1 cellular context compared by ENCODE assay signal in the genomic region with DNA sequence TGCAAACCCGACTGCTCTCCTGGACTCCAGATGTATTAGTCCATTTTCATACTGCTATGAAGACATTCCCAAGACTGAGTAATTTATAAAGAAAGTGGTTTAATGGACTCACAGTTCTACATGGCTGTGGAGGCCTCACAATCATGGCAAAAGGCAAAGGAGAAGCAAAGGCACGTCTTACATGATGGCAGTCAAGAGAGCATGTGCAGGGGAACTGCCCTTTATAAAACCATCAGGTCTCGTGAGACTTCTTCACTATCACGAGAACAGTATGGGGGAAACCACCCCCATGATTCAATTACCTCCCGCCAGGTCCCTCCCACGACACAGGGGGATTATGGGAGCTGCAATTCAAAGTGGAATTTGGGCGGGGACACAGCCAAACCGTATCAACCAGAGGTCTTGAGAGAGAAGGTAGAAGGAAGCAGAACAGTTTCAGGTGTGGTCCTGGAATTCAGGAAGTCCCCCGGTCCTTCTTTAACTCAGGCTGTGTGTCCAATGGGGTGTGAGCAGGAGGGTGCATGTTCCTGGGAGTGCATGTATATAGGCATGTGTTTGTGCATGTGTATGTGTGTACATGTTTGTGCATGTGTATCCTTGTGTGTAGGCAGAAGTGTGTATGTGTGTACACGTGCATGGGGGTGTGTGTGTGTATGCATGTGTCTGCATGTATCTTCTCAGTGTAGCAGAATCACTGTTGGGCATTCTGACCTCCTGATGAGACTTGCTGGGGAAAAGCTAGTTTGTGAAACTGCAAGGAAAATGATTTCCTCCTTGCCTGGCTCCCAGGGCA.
TF ChIP-seq lines count a peak whose summit lies in the region.

No MANE protein-coding gene starts in this region.

TF ChIP-seq in IMR-90, 13 proteins besides CTCF, POLR2A, EP300 and RAD21:
- TF ChIP-seq CEBPB (IDR thresholded peaks at IDR 0.05; ENCODE audit: low read depth, low read length), result no peak
- no peak for TF ChIP-seq MAFK (IDR thresholded peaks at IDR 0.05; ENCODE audit: low read depth, low read length)
- no peak for TF ChIP-seq RFX5 (IDR thresholded peaks at IDR 0.05; ENCODE audit: low read depth, low read length)
- no peak for TF ChIP-seq NFE2L2 (IDR thresholded peaks at IDR 0.05; ENCODE audit: low read depth, low read length)
- TF ChIP-seq SMC3 (IDR thresholded peaks at IDR 0.05; ENCODE audit: low read depth, low read length), result no peak
- TF ChIP-seq BHLHE40 (IDR thresholded peaks at IDR 0.05; ENCODE audit: low read depth, low read length), result no peak
- TF ChIP-seq RCOR1 (IDR thresholded peaks at IDR 0.05; ENCODE audit: insufficient replicate concordance, low read length), result no peak
- TF ChIP-seq, protein P1, sequence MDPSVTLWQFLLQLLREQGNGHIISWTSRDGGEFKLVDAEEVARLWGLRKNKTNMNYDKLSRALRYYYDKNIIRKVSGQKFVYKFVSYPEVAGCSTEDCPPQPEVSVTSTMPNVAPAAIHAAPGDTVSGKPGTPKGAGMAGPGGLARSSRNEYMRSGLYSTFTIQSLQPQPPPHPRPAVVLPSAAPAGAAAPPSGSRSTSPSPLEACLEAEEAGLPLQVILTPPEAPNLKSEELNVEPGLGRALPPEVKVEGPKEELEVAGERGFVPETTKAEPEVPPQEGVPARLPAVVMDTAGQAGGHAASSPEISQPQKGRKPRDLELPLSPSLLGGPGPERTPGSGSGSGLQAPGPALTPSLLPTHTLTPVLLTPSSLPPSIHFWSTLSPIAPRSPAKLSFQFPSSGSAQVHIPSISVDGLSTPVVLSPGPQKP (IDR thresholded peaks at IDR 0.05; ENCODE audit: borderline replicate concordance, low read depth, low read length), result no peak
- no peak for TF ChIP-seq FOS (IDR thresholded peaks at IDR 0.05; ENCODE audit: low read depth, low read length)
- TF ChIP-seq MXI1 (IDR thresholded peaks at IDR 0.05; ENCODE audit: borderline replicate concordance, low read depth, low read length), result no peak
- TF ChIP-seq CHD1 (IDR thresholded peaks at IDR 0.05; ENCODE audit: low read depth, low read length), result no peak
TF ChIP-seq in IMR-90: peak in this region for 0.
